In genomic region chr13:33464345-33464744, GRCh38 we compare ENCODE assay signal across 27 cellular contexts.
"Had no signal": no experiment of that assay in that cellular context is flagged by ENCODE, and none has a peak within 500 bp of the region (broad histone marks: within the 10 kb centered on the region; RNA-seq: fewer than 3 reads in every experiment).

No MANE protein-coding gene starts in this region.

- H3K4me3 ChIP-seq: colonic mucosa, coronary artery, dorsolateral prefrontal cortex, esophagus muscularis mucosa, esophagus squamous epithelium, gastrocnemius medialis, gastroesophageal sphincter, heart left ventricle, heart right ventricle had no signal

- H3K4me1 ChIP-seq: colonic mucosa, esophagus muscularis mucosa, esophagus squamous epithelium, foreskin keratinocyte, gastrocnemius medialis, gastroesophageal sphincter, heart left ventricle, heart right ventricle had no signal

- ATAC-seq: effector memory CD8-positive, alpha-beta T cell; esophagus mucosa; foreskin keratinocyte; gastrocnemius medialis; gastroesophageal sphincter; heart left ventricle; heart right ventricle had no signal

- DNase-seq: colonic mucosa; cortex of kidney; dermis blood vessel endothelial cell; dorsolateral prefrontal cortex; effector CD4-positive, alpha-beta T cell; effector CD8-positive, alpha-beta T cell; effector memory CD4-positive, alpha-beta T cell; effector memory CD8-positive, alpha-beta T cell; endodermal cell; erythroblast; esophagus squamous epithelium; foreskin fibroblast; foreskin keratinocyte; foreskin melanocyte; gastrocnemius medialis; glutamatergic neuron; head of caudate nucleus; heart left ventricle; heart right ventricle had no signal

- H3K27me3 ChIP-seq: colonic mucosa, dorsolateral prefrontal cortex, esophagus muscularis mucosa, esophagus squamous epithelium, foreskin keratinocyte, gastrocnemius medialis, gastroesophageal sphincter, heart left ventricle, heart right ventricle had no signal

- H3K9me3 ChIP-seq: colonic mucosa, gastrocnemius medialis had no signal

- H3K27ac ChIP-seq: colonic mucosa, coronary artery, dorsolateral prefrontal cortex, epithelial cell of prostate, esophagus muscularis mucosa, esophagus squamous epithelium, foreskin keratinocyte, gastrocnemius medialis, gastroesophageal sphincter, heart left ventricle, heart right ventricle had no signal

- H3K36me3 ChIP-seq: colonic mucosa, esophagus muscularis mucosa, esophagus squamous epithelium, gastrocnemius medialis, gastroesophageal sphincter, heart left ventricle, heart right ventricle had no signal

- FAIRE-seq: colon, endometrium, endothelial cell of umbilical vein had no signal
